ENCODE assay signal across 8 cellular contexts in the genomic region with DNA sequence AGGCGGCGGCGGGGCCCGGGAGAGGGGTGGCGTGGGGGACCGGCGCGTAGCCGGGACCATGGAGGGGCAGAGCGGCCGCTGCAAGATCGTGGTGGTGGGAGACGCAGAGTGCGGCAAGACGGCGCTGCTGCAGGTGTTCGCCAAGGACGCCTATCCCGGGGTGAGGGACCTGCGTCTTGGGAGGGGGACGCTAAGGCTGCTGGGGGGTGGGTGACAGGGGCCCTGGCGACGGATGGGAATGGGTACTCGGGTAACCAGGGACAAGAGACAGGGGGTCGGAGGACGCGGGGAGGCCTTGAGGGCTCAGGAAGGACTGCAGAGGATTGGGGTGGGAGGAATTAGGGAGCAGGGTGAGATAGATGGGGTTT. TPM values are rescaled to one million over a fixed set of nuclear protein-coding genes. Genes with fewer than 3 reads are reported as not detected.
A peak's percentile ranks its signal among the peaks of the same experiment; 100 is the strongest.
DNase-seq lines count a peak whose midpoint lies in the region; ATAC-seq and TF ChIP-seq lines count a peak whose summit lies in the region.

No MANE protein-coding gene starts in this region.

- H3K27ac Mint-ChIP-seq in activated T-cell treated with anti-CD3 and anti-CD28 coated beads, Interleukin-2, amount 50 U/mL, for 72 hours = peak overlapping the region; percentile 46

- in situ Hi-C loops in astrocyte of the cerebellum (cut with HindIII; ENCODE audit: low sequenced_read_pairs) = no loop called here

- peak overlapping the region; percentile 46 to 75 for H3K27ac ChIP-seq in tibial artery

- peaks cover 9% of the 10 kb centered on the region for H3K27me3 Mint-ChIP-seq in activated T-cell treated with anti-CD3 and anti-CD28 coated beads, Interleukin-2, amount 50 U/mL, for 72 hours (ENCODE audit: low read depth)

- H3K36me3 ChIP-seq in kidney epithelial cell (ENCODE audit: control insufficient read depth, insufficient read depth, low read length) = no peaks in the 10 kb centered on the region
- H3K36me3 ChIP-seq in tibial artery = no peaks in the 10 kb centered on the region

- H3K4me3 ChIP-seq in astrocyte of the cerebellum (ENCODE audit: low read depth, low read length) = peak overlapping the region; percentile 47
- H3K4me3 ChIP-seq in kidney epithelial cell (ENCODE audit: low read depth, low read length) = peak overlapping the region; percentile 43
- peak overlapping the region; percentile 53 to 56 for H3K4me3 ChIP-seq in tibial artery

- H3K4me3 Mint-ChIP-seq in activated T-cell treated with anti-CD3 and anti-CD28 coated beads, Interleukin-2, amount 50 U/mL, for 72 hours = peak overlapping the region; percentile 81 to 85

- no peaks in the 10 kb centered on the region for H3K9me3 ChIP-seq in tibial artery

- DNase-seq in activated T-cell treated with anti-CD3 and anti-CD28 coated beads, Interleukin-2, amount 50 U/mL, for 72 hours = no peak
- DNase-seq in activated T-cell treated with anti-CD3 and anti-CD28 coated beads, Interleukin-2, amount 50 U/mL, for 1 hour = no peak
- no peak for DNase-seq in astrocyte of the cerebellum (ENCODE audit: low read depth)
- no peak for DNase-seq in kidney epithelial cell (ENCODE audit: low read depth)
- no peak for DNase-seq in tibial artery
- DNase-seq in omental fat pad (ENCODE audit: low spot score) = no peak
- DNase-seq in SHP77 treated with DMSO at 0.1 percent for 48 hours (lab: John Stamatoyannopoulos, UW) = no peak

- H3K36me3 Mint-ChIP-seq in activated T-cell treated with anti-CD3 and anti-CD28 coated beads, Interleukin-2, amount 50 U/mL, for 72 hours (ENCODE audit: insufficient read depth in 2 of 2) = no peaks in the 10 kb centered on the region

- H3K27me3 ChIP-seq in kidney epithelial cell (ENCODE audit: control insufficient read depth, insufficient read depth, low read length) (peaks cover 10% of the 10 kb centered on the region), tibial artery (no peaks in the 10 kb centered on the region)

- peaks cover 19% of the 10 kb centered on the region for H3K4me1 Mint-ChIP-seq in activated T-cell treated with anti-CD3 and anti-CD28 coated beads, Interleukin-2, amount 50 U/mL, for 72 hours (ENCODE audit: low read depth)

- no peaks in the 10 kb centered on the region for H3K9me3 Mint-ChIP-seq in activated T-cell treated with anti-CD3 and anti-CD28 coated beads, Interleukin-2, amount 50 U/mL, for 72 hours

- no peak for ATAC-seq in activated T-cell treated with anti-CD3 and anti-CD28 coated beads, Interleukin-2, amount 50 U/mL, for 72 hours (replicated peaks in 1 of 2)
- no peak for ATAC-seq in omental fat pad (ENCODE audit: low FRiP score)
- no peak for ATAC-seq in GM19351 (IDR thresholded peaks at IDR 0.05; ENCODE audit: unreplicated experiment)

- peaks cover 0 to 29% (median 17%) of the 10 kb centered on the region in 4 donors for H3K4me1 ChIP-seq in tibial artery

- TF ChIP-seq CTCF in astrocyte of the cerebellum (IDR thresholded peaks at IDR 0.05; ENCODE audit: low read depth, low read length, missing control alignments) (no peak), kidney epithelial cell (IDR thresholded peaks at IDR 0.05; ENCODE audit: insufficient read depth, low read length, poor library complexity, severe bottlenecking) (no peak), tibial artery (IDR thresholded peaks at IDR 0.05) (no peak), omental fat pad (IDR thresholded peaks at IDR 0.05) (no peak)

- intact Hi-C loops in tibial artery (cut with DNase I; ENCODE audit: low total_unique reads) = no loop called here

RNA-seq across cellular contexts. Expression of a gene that starts 0.2 kb away (rescaled TPM):
- not detected for total RNA-seq in activated T-cell treated with anti-CD3 and anti-CD28 coated beads, Interleukin-2, amount 50 U/mL, for 72 hours
- total RNA-seq in kidney epithelial cell = 0.63 and 0.96 TPM in 2 replicates
- total RNA-seq in omental fat pad = 1 to 10 TPM in 1 of 4 donors, under 1 TPM in 3; 0.25 to 1.1 (median 0.64) TPM

RNA-seq across cellular contexts. Expression of a gene that starts 3.1 kb away (rescaled TPM):
- 10 to 100 TPM; 13.2 to 23.2 TPM for total RNA-seq in activated T-cell treated with anti-CD3 and anti-CD28 coated beads, Interleukin-2, amount 50 U/mL, for 72 hours
- 398 and 429 TPM in 2 replicates for total RNA-seq in kidney epithelial cell
- total RNA-seq in omental fat pad = 100 to 1,000 TPM; 147 to 304 (median 233) TPM

RNA-seq across cellular contexts. Expression of a gene that starts 18.7 kb away (rescaled TPM):
- 10 to 100 TPM; 28.3 to 63.3 TPM for total RNA-seq in activated T-cell treated with anti-CD3 and anti-CD28 coated beads, Interleukin-2, amount 50 U/mL, for 72 hours
- total RNA-seq in kidney epithelial cell (9.7 and 11.5 TPM in 2 replicates), omental fat pad (100 to 1,000 TPM in 1 of 4 donors, 10 to 100 TPM in 3; 29.1 to 108 (median 34.4) TPM)

RNA-seq across cellular contexts. Expression of a gene that starts 27.1 kb away (rescaled TPM):
- 1,000 to 10,000 TPM; 1,142 to 1,191 TPM for total RNA-seq in activated T-cell treated with anti-CD3 and anti-CD28 coated beads, Interleukin-2, amount 50 U/mL, for 72 hours
- total RNA-seq in kidney epithelial cell (1,478 and 1,940 TPM in 2 replicates), omental fat pad (1,000 to 10,000 TPM in 3 of 4 donors, 100 to 1,000 TPM in 1; 852 to 1,453 (median 1,237) TPM)

RNA-seq across cellular contexts. Expression of a gene that starts 44.9 kb away (rescaled TPM):
- total RNA-seq in activated T-cell treated with anti-CD3 and anti-CD28 coated beads, Interleukin-2, amount 50 U/mL, for 72 hours = 10 to 100 TPM in 1 of 2 donors, 1 to 10 TPM in 1; 10.0 to 11.5 TPM
- 13.2 and 20.1 TPM in 2 replicates for total RNA-seq in kidney epithelial cell
- 10 to 100 TPM in 2 of 4 donors, 1 to 10 TPM in 2; 8.5 to 12.4 (median 10.6) TPM for total RNA-seq in omental fat pad

Comparison
In these comparisons a context has a peak if more than half of its experiments do, and no peak if none do; other contexts are left out.
1. RNA of a gene that starts 3.1 kb away (total RNA-seq): 398 to 429 TPM in kidney epithelial cell and 147 to 304 TPM in omental fat pad; 13.2 to 23.2 TPM in activated T-cell treated with anti-CD3 and anti-CD28 coated beads, Interleukin-2, amount 50 U/mL, for 72 hours; every median in the first group is over 4 times any median in the second.
2. Peak in every context shown above with its lines, with median percentiles within 50 percentile points of each other: H3K4me3 ChIP-seq.